In genomic region chr15:74872702-74873035, GRCh38 we compare ENCODE assay signal across 1 cellular context.
TF ChIP-seq lines count a peak whose summit lies in the region.

No MANE protein-coding gene starts in this region.

TF ChIP-seq in HCT116, 20 proteins besides CTCF, POLR2A, EP300 and RAD21:
- no peak for TF ChIP-seq ZBTB33 (IDR thresholded peaks at IDR 0.05; ENCODE audit: extremely low read depth, insufficient replicate concordance, low read length)
- no peak for TF ChIP-seq POLR2AphosphoS5 (IDR thresholded peaks at IDR 0.05; ENCODE audit: low read depth, low read length)
